8 cellular contexts compared by ENCODE assay signal in genomic region chr10:80662429-80663211, GRCh38.
A peak's percentile ranks its signal among the peaks of the same experiment; 100 is the strongest.
DNase-seq lines count a peak whose midpoint lies in the region; ATAC-seq and TF ChIP-seq lines count a peak whose summit lies in the region.

No MANE protein-coding gene starts in this region.

- no peaks in the 10 kb centered on the region for H3K79me2 ChIP-seq in OCI-LY3 (ENCODE audit: low read length)

- peaks cover 10% of the 10 kb centered on the region for H3K27me3 ChIP-seq in CD8-positive, alpha-beta memory T cell (ENCODE audit: insufficient read depth, low read length, poor library complexity, severe bottlenecking)
- H3K27me3 ChIP-seq in HL-60 (ENCODE audit: insufficient read depth, poor library complexity, severe bottlenecking) (no peaks in the 10 kb centered on the region), OCI-LY3 (ENCODE audit: low read depth, low read length) (no peaks in the 10 kb centered on the region)

- intact Hi-C loops in activated T-helper 1 cell treated with anti-CD3 and anti-CD28 coated beads, Interleukin-12 subunit alpha, Interleukin-12 subunit beta, Interleukin-2, Interleukin-4 antibody, amounts not matched to agents 30 ng/mL and 10 ng/mL and 1 ng/mL, durations not matched to agents 14 hours and 24 hours and 36 hours (cut with micrococcal nuclease) = loop anchor here (1.0 to 10.0 kb wide), 3 partner anchors 218 to 352 kb away; no protein-coding TSS in a partner anchor
- intact Hi-C loops in natural killer cell (cut with micrococcal nuclease) = no loop called here

- DNase-seq in CD8-positive, alpha-beta memory T cell = peak; percentile 37 to 69 (median 50)
- DNase-seq in HL-60 (ENCODE audit: low read depth in 1 of 2, low spot score in 1 of 2) = peak; percentile 59 to 76
- DNase-seq in activated T-helper 1 cell treated with anti-CD3 and anti-CD28 coated beads, Interleukin-12 subunit alpha, Interleukin-12 subunit beta, Interleukin-2, Interleukin-4 antibody, amounts not matched to agents 30 ng/mL and 10 ng/mL and 1 ng/mL, durations not matched to agents 14 hours and 24 hours and 36 hours (ENCODE audit: low spot score) = peak; percentile 26
- DNase-seq in fibroblast of mammary gland (ENCODE audit: low read depth) = peak; percentile 70
- DNase-seq in natural killer cell = peak; percentile 59

- H3K36me3 Mint-ChIP-seq in CD8-positive, alpha-beta memory T cell = no peaks in the 10 kb centered on the region
- H3K36me3 Mint-ChIP-seq in activated T-helper 1 cell treated with anti-CD3 and anti-CD28 coated beads, Interleukin-12 subunit alpha, Interleukin-12 subunit beta, Interleukin-2, Interleukin-4 antibody, amounts not matched to agents 30 ng/mL and 10 ng/mL and 1 ng/mL, durations not matched to agents 14 hours and 24 hours and 36 hours (ENCODE audit: low read depth) = no peaks in the 10 kb centered on the region
- no peaks in the 10 kb centered on the region for H3K36me3 Mint-ChIP-seq in natural killer cell
- H3K36me3 Mint-ChIP-seq in stimulated activated memory B cell treated with anti-CD40 and anti-IgM and Interleukin-4, amounts not matched to agents 10 μg/mL and 1 μg/mL and 100 μg/mL, for 72 hours = no peaks in the 10 kb centered on the region

- peaks cover 21 to 47% of the 10 kb centered on the region in 2 donors for H3K27me3 Mint-ChIP-seq in CD8-positive, alpha-beta memory T cell
- H3K27me3 Mint-ChIP-seq in activated T-helper 1 cell treated with anti-CD3 and anti-CD28 coated beads, Interleukin-12 subunit alpha, Interleukin-12 subunit beta, Interleukin-2, Interleukin-4 antibody, amounts not matched to agents 30 ng/mL and 10 ng/mL and 1 ng/mL, durations not matched to agents 14 hours and 24 hours and 36 hours (ENCODE audit: insufficient read depth) = peaks cover 7% of the 10 kb centered on the region
- peaks cover 13 to 28% of the 10 kb centered on the region in 2 donors for H3K27me3 Mint-ChIP-seq in natural killer cell (ENCODE audit: low read depth in 2 of 2)
- peaks cover 27% of the 10 kb centered on the region for H3K27me3 Mint-ChIP-seq in stimulated activated memory B cell treated with anti-CD40 and anti-IgM and Interleukin-4, amounts not matched to agents 10 μg/mL and 1 μg/mL and 100 μg/mL, for 72 hours

- no peak overlapping the region; the same call in 1 of the 2 replicates for H3K9ac ChIP-seq in OCI-LY3 (ENCODE audit: low read length)

- no peak overlapping the region for H3K27ac Mint-ChIP-seq in CD8-positive, alpha-beta memory T cell
- H3K27ac Mint-ChIP-seq in activated T-helper 1 cell treated with anti-CD3 and anti-CD28 coated beads, Interleukin-12 subunit alpha, Interleukin-12 subunit beta, Interleukin-2, Interleukin-4 antibody, amounts not matched to agents 30 ng/mL and 10 ng/mL and 1 ng/mL, durations not matched to agents 14 hours and 24 hours and 36 hours = no peak overlapping the region
- no peak overlapping the region for H3K27ac Mint-ChIP-seq in natural killer cell
- no peak overlapping the region for H3K27ac Mint-ChIP-seq in stimulated activated memory B cell treated with anti-CD40 and anti-IgM and Interleukin-4, amounts not matched to agents 10 μg/mL and 1 μg/mL and 100 μg/mL, for 72 hours

- H3K27ac ChIP-seq in CD8-positive, alpha-beta memory T cell (ENCODE audit: low read depth, low read length) = no peak overlapping the region
- H3K27ac ChIP-seq in HL-60 (replicated peaks) (no peak overlapping the region), OCI-LY3 (ENCODE audit: low read length) (no peak overlapping the region)

- H3K4me1 ChIP-seq in CD8-positive, alpha-beta memory T cell (ENCODE audit: insufficient read depth, low read length) = peaks cover 4% of the 10 kb centered on the region
- peaks cover 7% of the 10 kb centered on the region; the same call in 1 of the 2 replicates for H3K4me1 ChIP-seq in OCI-LY3 (ENCODE audit: low read length)

- peaks cover 0 to 2% (median 0%) of the 10 kb centered on the region in 5 donors for H3K9me3 Mint-ChIP-seq in CD8-positive, alpha-beta memory T cell
- no peaks in the 10 kb centered on the region for H3K9me3 Mint-ChIP-seq in activated T-helper 1 cell treated with anti-CD3 and anti-CD28 coated beads, Interleukin-12 subunit alpha, Interleukin-12 subunit beta, Interleukin-2, Interleukin-4 antibody, amounts not matched to agents 30 ng/mL and 10 ng/mL and 1 ng/mL, durations not matched to agents 14 hours and 24 hours and 36 hours
- no peaks in the 10 kb centered on the region for H3K9me3 Mint-ChIP-seq in natural killer cell
- no peaks in the 10 kb centered on the region for H3K9me3 Mint-ChIP-seq in stimulated activated memory B cell treated with anti-CD40 and anti-IgM and Interleukin-4, amounts not matched to agents 10 μg/mL and 1 μg/mL and 100 μg/mL, for 72 hours

- TF ChIP-seq CTCF in HL-60 (IDR thresholded peaks at IDR 0.05; ENCODE audit: insufficient read depth, low read length) (peak; percentile 25), OCI-LY3 (IDR thresholded peaks at IDR 0.05; ENCODE audit: low read depth, low read length) (peak; percentile 63), fibroblast of mammary gland (conservative IDR thresholded peaks at IDR 0.05; ENCODE audit: control insufficient read depth, insufficient read depth, low read depth, low read length) (peak; percentile 73), natural killer cell (IDR thresholded peaks at IDR 0.05) (peak; percentile 85)

- ATAC-seq in GM19438 (IDR thresholded peaks at IDR 0.05; ENCODE audit: low read depth, unreplicated experiment) (peak; percentile 70), natural killer cell (peak; percentile 67 to 89 (median 72))
- ATAC-seq in stimulated activated memory B cell treated with anti-CD40 and anti-IgM and Interleukin-4, amounts not matched to agents 10 μg/mL and 1 μg/mL and 100 μg/mL, for 72 hours = peak; percentile 69

- no peaks in the 10 kb centered on the region for H3K9me3 ChIP-seq in CD8-positive, alpha-beta memory T cell (ENCODE audit: low read length)
- no peaks in the 10 kb centered on the region for H3K9me3 ChIP-seq in OCI-LY3 (ENCODE audit: insufficient read depth, low read length)

- H3K4me2 ChIP-seq in OCI-LY3 (ENCODE audit: low read length) = peak overlapping the region; percentile 80

- H2AFZ ChIP-seq in OCI-LY3 (ENCODE audit: low read depth, low read length) = peak overlapping the region; percentile 79

- POLR2A ChIA-PET in CD8-positive, alpha-beta memory T cell (lab: Charles Lee) = no interaction called here

- no peaks in the 10 kb centered on the region for H3K36me3 ChIP-seq in CD8-positive, alpha-beta memory T cell (ENCODE audit: insufficient read depth, low read length)
- no peaks in the 10 kb centered on the region for H3K36me3 ChIP-seq in OCI-LY3 (replicated peaks; ENCODE audit: low read depth, low read length)

- peaks cover 3 to 6% (median 5%) of the 10 kb centered on the region in 3 donors for H3K4me1 Mint-ChIP-seq in CD8-positive, alpha-beta memory T cell
- peaks cover 6% of the 10 kb centered on the region for H3K4me1 Mint-ChIP-seq in activated T-helper 1 cell treated with anti-CD3 and anti-CD28 coated beads, Interleukin-12 subunit alpha, Interleukin-12 subunit beta, Interleukin-2, Interleukin-4 antibody, amounts not matched to agents 30 ng/mL and 10 ng/mL and 1 ng/mL, durations not matched to agents 14 hours and 24 hours and 36 hours (ENCODE audit: low read depth)
- H3K4me1 Mint-ChIP-seq in natural killer cell = peaks cover 4 to 6% of the 10 kb centered on the region in 2 donors
- peaks cover 6% of the 10 kb centered on the region for H3K4me1 Mint-ChIP-seq in stimulated activated memory B cell treated with anti-CD40 and anti-IgM and Interleukin-4, amounts not matched to agents 10 μg/mL and 1 μg/mL and 100 μg/mL, for 72 hours

- no peak overlapping the region for H3K4me3 ChIP-seq in CD8-positive, alpha-beta memory T cell (ENCODE audit: low read length)
- H3K4me3 ChIP-seq in HL-60 (replicated peaks; ENCODE audit: insufficient read depth, low read length) (peak overlapping the region; percentile 31), OCI-LY3 (ENCODE audit: low read length) (peak overlapping the region; percentile 68), fibroblast of mammary gland (ENCODE audit: control insufficient read depth, low read depth, low read length) (no peak overlapping the region)

- no peaks in the 10 kb centered on the region for H4K20me1 ChIP-seq in OCI-LY3 (ENCODE audit: insufficient read depth, low read length)

- peak overlapping the region in 4 of 7 donors; percentile 14 to 46 (median 40) for H3K4me3 Mint-ChIP-seq in CD8-positive, alpha-beta memory T cell
- H3K4me3 Mint-ChIP-seq in activated T-helper 1 cell treated with anti-CD3 and anti-CD28 coated beads, Interleukin-12 subunit alpha, Interleukin-12 subunit beta, Interleukin-2, Interleukin-4 antibody, amounts not matched to agents 30 ng/mL and 10 ng/mL and 1 ng/mL, durations not matched to agents 14 hours and 24 hours and 36 hours = no peak overlapping the region
- H3K4me3 Mint-ChIP-seq in natural killer cell = no peak overlapping the region
- H3K4me3 Mint-ChIP-seq in stimulated activated memory B cell treated with anti-CD40 and anti-IgM and Interleukin-4, amounts not matched to agents 10 μg/mL and 1 μg/mL and 100 μg/mL, for 72 hours = peak overlapping the region; percentile 41

- CTCF ChIA-PET in CD8-positive, alpha-beta memory T cell (lab: Charles Lee) = interaction anchor here (0.6 to 1.9 kb wide), 10 partner anchors 8 to 658 kb away, joined by 3 to 11 read pairs (median 4); no protein-coding TSS in a partner anchor

Comparison
In these comparisons a context has a peak if more than half of its experiments do, and no peak if none do; other contexts are left out.
1. H3K4me3 ChIP-seq: peak in HL-60 (single experiment) and OCI-LY3 (single experiment); none in CD8-positive, alpha-beta memory T cell (single experiment) and fibroblast of mammary gland (single experiment).
2. H3K4me3 Mint-ChIP-seq: peak in CD8-positive, alpha-beta memory T cell (4 of 7) and stimulated activated memory B cell treated with anti-CD40 and anti-IgM and Interleukin-4, amounts not matched to agents 10 μg/mL and 1 μg/mL and 100 μg/mL, for 72 hours (single experiment); none in activated T-helper 1 cell treated with anti-CD3 and anti-CD28 coated beads, Interleukin-12 subunit alpha, Interleukin-12 subunit beta, Interleukin-2, Interleukin-4 antibody, amounts not matched to agents 30 ng/mL and 10 ng/mL and 1 ng/mL, durations not matched to agents 14 hours and 24 hours and 36 hours (single experiment) and natural killer cell (single experiment).
3. CTCF ChIP-seq: peak in every context shown above with its lines; median percentile 85 in natural killer cell; 73 in fibroblast of mammary gland; 63 in OCI-LY3; 25 in HL-60.
4. Peak in every context shown above with its lines, with median percentiles within 50 percentile points of each other: DNase-seq and ATAC-seq.